9 cellular contexts compared by ENCODE assay signal in the genomic region with DNA sequence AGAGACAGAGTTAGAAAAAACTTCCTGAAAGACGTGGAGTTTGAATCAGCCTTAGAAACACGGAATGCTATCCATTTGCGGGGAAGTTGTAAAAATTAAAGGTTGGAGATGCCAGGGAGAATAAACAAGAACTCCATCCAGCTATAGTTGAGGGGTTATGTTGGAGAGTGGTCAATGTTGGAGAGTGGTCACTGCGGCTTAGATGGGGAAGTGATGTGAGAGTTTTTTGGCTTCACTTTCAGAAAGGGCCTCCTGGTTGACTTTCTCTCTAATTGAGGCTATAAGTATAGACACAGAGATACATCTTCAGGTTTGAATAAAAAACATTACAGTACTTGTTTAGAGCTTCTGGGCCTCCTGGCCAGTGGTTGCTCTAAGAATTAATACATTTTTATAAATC. TPM values are rescaled to one million over a fixed set of nuclear protein-coding genes. Genes with fewer than 3 reads are reported as not detected.
A peak's percentile ranks its signal among the peaks of the same experiment; 100 is the strongest.
DNase-seq lines count a peak whose midpoint lies in the region; ATAC-seq, FAIRE-seq and TF ChIP-seq lines count a peak whose summit lies in the region.
"Had no signal": no experiment of that assay in that cellular context is flagged by ENCODE, and none has a peak within 500 bp of the region (broad histone marks: within the 10 kb centered on the region; RNA-seq: fewer than 3 reads in every experiment).

No MANE protein-coding gene starts in this region.

- H3K4me3 ChIP-seq in BLaER1 treated with 17β-estradiol and CSF1 and Interleukin-3, amounts not matched to agents 10 nM and 100 nM, result peak overlapping the region in 4 of 10 experiments; percentile 67 to 77 (median 75); a peak in 4 of 20 replicates
- H3K4me3 ChIP-seq in HFF-Myc (replicated peaks; ENCODE audit: low read depth, low read length) (peak overlapping the region; percentile 56), ascending aorta (peak overlapping the region in 1 of 2 donors; percentile 73), left lung (peak overlapping the region in 1 of 2 donors; percentile 69)
- H3K4me3 ChIP-seq in naive thymus-derived CD4-positive, alpha-beta T cell (ENCODE audit: low read length), result peak overlapping the region; percentile 62

- H4K20me1 ChIP-seq in BLaER1 treated with 17β-estradiol and CSF1 and Interleukin-3, amounts not matched to agents 10 nM and 100 nM, result no peaks in the 10 kb centered on the region

- no peak for FAIRE-seq in RCC 7860 (lab: Jason Lieb, UNC)

- peaks cover 0 to 24% (median 9%) of the 10 kb centered on the region in 10 experiments; a peak in 12 of 20 replicates for H3K4me1 ChIP-seq in BLaER1 treated with 17β-estradiol and CSF1 and Interleukin-3, amounts not matched to agents 10 nM and 100 nM
- no peaks in the 10 kb centered on the region for H3K4me1 ChIP-seq in ascending aorta
- no peaks in the 10 kb centered on the region for H3K4me1 ChIP-seq in naive thymus-derived CD4-positive, alpha-beta T cell (ENCODE audit: control insufficient read depth in 2 of 2, insufficient read depth in 2 of 2, low read length in 2 of 2)
- H3K4me1 ChIP-seq in left lung, result peaks cover 2 to 8% of the 10 kb centered on the region in 2 donors

- H3K27ac ChIP-seq in BLaER1 treated with 17β-estradiol and CSF1 and Interleukin-3, amounts not matched to agents 10 nM and 100 nM, result no peak overlapping the region
- H3K27ac ChIP-seq in ascending aorta (peak overlapping the region; percentile 82 to 83), left lung (no peak overlapping the region)
- no peak overlapping the region for H3K27ac ChIP-seq in naive thymus-derived CD4-positive, alpha-beta T cell (ENCODE audit: low read depth, low read length)

- no peak for ATAC-seq in naive thymus-derived CD4-positive, alpha-beta T cell
- ATAC-seq in left lung (no peak), HG02938 (IDR thresholded peaks at IDR 0.05; ENCODE audit: unreplicated experiment) (no peak)

- peaks cover 11 to 20% (median 18%) of the 10 kb centered on the region in 7 donors for H3K4me1 Mint-ChIP-seq in naive thymus-derived CD4-positive, alpha-beta T cell

- peaks cover 0 to 5% (median 0%) of the 10 kb centered on the region in 11 experiments; a peak in 4 of 22 replicates for H3K9me3 ChIP-seq in BLaER1 treated with 17β-estradiol and CSF1 and Interleukin-3, amounts not matched to agents 10 nM and 100 nM (replicated peaks in 1 of 11)
- no peaks in the 10 kb centered on the region for H3K9me3 ChIP-seq in ascending aorta
- H3K9me3 ChIP-seq in naive thymus-derived CD4-positive, alpha-beta T cell (ENCODE audit: control insufficient read depth in 2 of 3, low read length in 3 of 3), result no peaks in the 10 kb centered on the region
- no peaks in the 10 kb centered on the region for H3K9me3 ChIP-seq in left lung
- H3K9me3 ChIP-seq: tibial nerve had no signal

- H3K36me3 Mint-ChIP-seq in naive thymus-derived CD4-positive, alpha-beta T cell, result peaks cover 0 to 5% (median 0%) of the 10 kb centered on the region in 5 donors

- peak overlapping the region in 4 of 9 donors; percentile 5 to 86 (median 78) for H3K27ac Mint-ChIP-seq in naive thymus-derived CD4-positive, alpha-beta T cell

- POLR2A ChIA-PET in naive thymus-derived CD4-positive, alpha-beta T cell (lab: Charles Lee), result no interaction called here

- TF ChIP-seq CTCF in HFF-Myc (IDR thresholded peaks at IDR 0.05; ENCODE audit: low read depth, low read length, missing control alignments), result no peak
- no peak for TF ChIP-seq CTCF in ascending aorta (IDR thresholded peaks at IDR 0.05)
- TF ChIP-seq CTCF in left lung (IDR thresholded peaks at IDR 0.05), result no peak

- peaks cover 0 to 24% (median 9%) of the 10 kb centered on the region in 11 experiments; a peak in 12 of 22 replicates for H3K36me3 ChIP-seq in BLaER1 treated with 17β-estradiol and CSF1 and Interleukin-3, amounts not matched to agents 10 nM and 100 nM
- H3K36me3 ChIP-seq in ascending aorta, result peaks cover 0 to under 1% of the 10 kb centered on the region in 2 donors
- peaks cover 0 to 4% (median 0%) of the 10 kb centered on the region in 3 experiments for H3K36me3 ChIP-seq in naive thymus-derived CD4-positive, alpha-beta T cell (ENCODE audit: control insufficient read depth in 2 of 3, insufficient read depth in 3 of 3, low read length in 3 of 3)
- no peaks in the 10 kb centered on the region for H3K36me3 ChIP-seq in left lung

- H3K27me3 Mint-ChIP-seq in naive thymus-derived CD4-positive, alpha-beta T cell, result peaks cover 0 to 26% (median 0%) of the 10 kb centered on the region in 5 donors

- no peak overlapping the region for H3K9ac ChIP-seq in BLaER1 treated with 17β-estradiol and CSF1 and Interleukin-3, amounts not matched to agents 10 nM and 100 nM

- H3K9me3 Mint-ChIP-seq in naive thymus-derived CD4-positive, alpha-beta T cell, result no peaks in the 10 kb centered on the region

- DNase-seq in HFF-Myc (ENCODE audit: extremely low read depth, low read depth) (no peak), ascending aorta (ENCODE audit: low spot score in 2 of 2) (no peak), left lung (no peak), RCC 7860 (ENCODE audit: low spot score) (no peak)
- no peak for DNase-seq in naive thymus-derived CD4-positive, alpha-beta T cell
- DNase-seq in stimulated activated CD4-positive, alpha-beta T cell treated with anti-CD3 and anti-CD28 coated beads, Interleukin-4, amount 100 ng/mL, for 4 hours, result no peak

- intact Hi-C loops in ascending aorta (cut with DNase I) (loop anchor here (5.0 to 10.0 kb wide), 2 partner anchors 134 to 376 kb away; partner anchors contain the start of gene CCNJ), left lung (cut with DNase I) (no loop called here)
- intact Hi-C loops in naive thymus-derived CD4-positive, alpha-beta T cell (cut with micrococcal nuclease), result loop anchor here (2.0 to 10.0 kb wide), 6 partner anchors 346 to 1546 kb away; partner anchors contain the start of genes HELLS (in 2 of the 2), LCOR (in 1 of the 2), NOC3L (in 1 of the 2) and SORBS1 (in 1 of the 2)

- H3K4me3 Mint-ChIP-seq in naive thymus-derived CD4-positive, alpha-beta T cell, result peak overlapping the region; percentile 62 to 95 (median 92)

- peaks cover 9 to 24% (median 16%) of the 10 kb centered on the region in 11 experiments; a peak in 17 of 22 replicates for H3K27me3 ChIP-seq in BLaER1 treated with 17β-estradiol and CSF1 and Interleukin-3, amounts not matched to agents 10 nM and 100 nM
- H3K27me3 ChIP-seq in ascending aorta (no peaks in the 10 kb centered on the region), left lung (no peaks in the 10 kb centered on the region)
- H3K27me3 ChIP-seq in naive thymus-derived CD4-positive, alpha-beta T cell (ENCODE audit: control insufficient read depth in 2 of 2, insufficient read depth in 2 of 2, low read length in 2 of 2), result no peaks in the 10 kb centered on the region
- H3K27me3 ChIP-seq: tibial nerve had no signal

- peak overlapping the region; percentile 78 to 94 (median 83); a peak in 20 of 22 replicates for H3K4me2 ChIP-seq in BLaER1 treated with 17β-estradiol and CSF1 and Interleukin-3, amounts not matched to agents 10 nM and 100 nM

- CTCF ChIA-PET in naive thymus-derived CD4-positive, alpha-beta T cell (lab: Charles Lee), result interaction anchor here (1.6 kb wide), 1 partner anchor 215 kb away, joined by 4 read pairs; the partner anchor contains the start of gene TCTN3

RNA-seq across cellular contexts. Expression of gene CC2D2B, which starts 0.7 kb away (rescaled TPM):
- total RNA-seq in ascending aorta (3.9 TPM), left lung (1 to 10 TPM in 1 of 2 donors, under 1 TPM in 1; 0.79 to 3.3 TPM)
- total RNA-seq in naive thymus-derived CD4-positive, alpha-beta T cell, result under 1 TPM in 2 of 5 experiments, not detected in 3; 0.64 to 0.99 TPM
- not detected for polyA plus RNA-seq in naive thymus-derived CD4-positive, alpha-beta T cell

Comparison
In these comparisons a context has a peak if more than half of its experiments do, and no peak if none do; other contexts are left out.
1. H3K27ac ChIP-seq: peak in ascending aorta (2 of 2); none in BLaER1 treated with 17β-estradiol and CSF1 and Interleukin-3, amounts not matched to agents 10 nM and 100 nM (0 of 11), naive thymus-derived CD4-positive, alpha-beta T cell (single experiment) and left lung (0 of 2).
2. intact Hi-C loops: an anchor here in ascending aorta (5.0 to 10.0 kb wide) and naive thymus-derived CD4-positive, alpha-beta T cell (2.0 to 10.0 kb wide); none called in left lung.